Comparison of ENCODE assay signal across 8 cellular contexts in the genomic region with DNA sequence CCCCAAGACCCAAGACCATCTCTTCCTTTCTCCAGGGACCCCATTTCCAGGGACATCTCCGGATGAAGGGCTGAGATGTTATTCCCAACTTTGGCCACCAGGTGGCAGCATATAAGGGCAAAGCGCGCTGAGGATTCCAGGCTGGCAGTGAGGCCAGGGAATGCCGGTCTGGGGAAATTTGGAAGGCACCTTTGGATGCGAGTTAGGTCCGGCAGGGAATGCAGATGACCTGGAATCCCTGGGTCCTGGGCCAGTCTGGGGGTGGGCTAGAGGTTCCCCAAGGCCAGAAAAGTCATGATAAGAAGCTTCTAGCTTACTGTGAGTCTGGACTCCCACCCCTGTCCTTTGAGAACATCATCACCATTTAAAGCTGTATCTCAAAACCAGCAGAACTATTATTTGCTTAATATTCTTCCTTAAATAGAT. TPM values are rescaled to one million over a fixed set of nuclear protein-coding genes. Genes with fewer than 3 reads are reported as not detected.
DNase-seq lines count a peak whose midpoint lies in the region; ATAC-seq and TF ChIP-seq lines count a peak whose summit lies in the region.

No MANE protein-coding gene starts in this region.

- H3K4me3 Mint-ChIP-seq in nephron: peak overlapping the region in 2 of 3 experiments; percentile 9 to 26

- H3K4me3 ChIP-seq in fibroblast of mammary gland (ENCODE audit: control insufficient read depth, low read depth, low read length): no peak overlapping the region
- H3K4me3 ChIP-seq in thyroid gland (replicated peaks in 1 of 3): no peak overlapping the region

- H3K27me3 ChIP-seq in thyroid gland: no peaks in the 10 kb centered on the region

- no peaks in the 10 kb centered on the region for H3K36me3 ChIP-seq in thyroid gland

- DNase-seq in AML-193 (lab: John Stamatoyannopoulos, UW): peak; percentile 38 to 46
- peak; percentile 67 for DNase-seq in GM19238 (ENCODE audit: insufficient read length, low spot score)
- DNase-seq in NCI-H82 (lab: John Stamatoyannopoulos, UW): peak; percentile 81
- peak; percentile 15 for DNase-seq in activated T-cell treated with anti-CD3 and anti-CD28 coated beads for 48 hours (ENCODE audit: low read depth)
- DNase-seq in fibroblast of mammary gland (ENCODE audit: low read depth): peak; percentile 47
- peak; percentile 53 to 57 for DNase-seq in thyroid gland

- H3K27ac ChIP-seq in thyroid gland: no peak overlapping the region

- peaks cover 0 to 8% of the 10 kb centered on the region in 2 donors for H3K4me1 ChIP-seq in thyroid gland

- peak; percentile 87 for TF ChIP-seq CTCF in fibroblast of mammary gland (conservative IDR thresholded peaks at IDR 0.05; ENCODE audit: control insufficient read depth, insufficient read depth, low read depth, low read length)
- TF ChIP-seq CTCF in nephron (IDR thresholded peaks at IDR 0.05; ENCODE audit: unreplicated experiment in 3 of 3): peak; percentile 87 to 95 (median 91)
- TF ChIP-seq CTCF in thyroid gland (IDR thresholded peaks at IDR 0.05): peak; percentile 70 to 98 (median 83)

- no peaks in the 10 kb centered on the region for H3K9me3 ChIP-seq in thyroid gland

- H3K9me3 Mint-ChIP-seq in nephron: no peaks in the 10 kb centered on the region

- H3K36me3 Mint-ChIP-seq in nephron (ENCODE audit: low read depth): no peaks in the 10 kb centered on the region

- H3K27ac Mint-ChIP-seq in nephron: no peak overlapping the region

- no peaks in the 10 kb centered on the region for H3K4me1 Mint-ChIP-seq in nephron

- intact Hi-C loops in thyroid gland (cut with DNase I): loop anchor here (5.0 kb wide), 1 partner anchor 1025 kb away; no protein-coding TSS in a partner anchor

- whole genome bisulfite sequencing in thyroid gland, 2 donors: 0 to 7% methylated on average over 3 to 6 of the region's 6 CpGs

- H3K27me3 Mint-ChIP-seq in nephron (ENCODE audit: low read depth): peaks cover 46% of the 10 kb centered on the region

- no peak for TF ChIP-seq POLR2A in thyroid gland (IDR thresholded peaks at IDR 0.05)

- ATAC-seq in HG03139 (IDR thresholded peaks at IDR 0.05; ENCODE audit: unreplicated experiment): no peak

RNA-seq across cellular contexts. Expression of gene CHST13, which starts 1.6 kb away (rescaled TPM):
- under 1 TPM in 2 of 4 donors, not detected in 2; 0.13 to 0.56 TPM for total RNA-seq in thyroid gland

RNA-seq across cellular contexts. Expression of gene UROC1, which starts 4.8 kb away (rescaled TPM):
- not detected for total RNA-seq in thyroid gland

RNA-seq across cellular contexts. Expression of gene C3orf22, which starts 36.4 kb away (rescaled TPM):
- not detected for total RNA-seq in thyroid gland

RNA-seq across cellular contexts. Expression of gene ZXDC, which starts 46.7 kb away (rescaled TPM):
- total RNA-seq in thyroid gland: 10 to 100 TPM; 51.5 to 96.8 (median 57.4) TPM

Comparison
In these comparisons a context has a peak if more than half of its experiments do, and no peak if none do; other contexts are left out.
1. DNase-seq: peak in every context shown above with its lines; median percentile 81 in NCI-H82; 67 in GM19238; 55 in thyroid gland; 47 in fibroblast of mammary gland; 42 in AML-193; 15 in activated T-cell treated with anti-CD3 and anti-CD28 coated beads for 48 hours.